Comparison of ENCODE assay signal across 8 cellular contexts in genomic region chr11:64318694-64319420, GRCh38. TPM values are rescaled to one million over a fixed set of nuclear protein-coding genes. Genes with fewer than 3 reads are reported as not detected.
DNase-seq lines count a peak whose midpoint lies in the region; ATAC-seq and TF ChIP-seq lines count a peak whose summit lies in the region.

No MANE protein-coding gene starts in this region.

- H3K27ac ChIP-seq in Peyer's patch (peak overlapping the region; percentile 94 to 99 (median 96)), esophagus squamous epithelium (peak overlapping the region; percentile 92 to 99 (median 98))

- H3K4me1 ChIP-seq in Peyer's patch (peaks cover 0 to 66% (median 4%) of the 10 kb centered on the region in 4 donors), esophagus squamous epithelium (peaks cover 39 to 87% (median 44%) of the 10 kb centered on the region in 3 donors)

- no peaks in the 10 kb centered on the region for H3K27me3 ChIP-seq in GM06990 (replicated peaks; ENCODE audit: control insufficient read depth, insufficient read depth, low read length)
- no peaks in the 10 kb centered on the region for H3K27me3 ChIP-seq in Peyer's patch
- H3K27me3 ChIP-seq in esophagus squamous epithelium: no peaks in the 10 kb centered on the region

- WGBS in esophagus squamous epithelium, 2 donors: 5 to 13% methylated on average over 11 of the region's 18 CpGs

- TF ChIP-seq CTCF in GM06990 (IDR thresholded peaks at IDR 0.05; ENCODE audit: insufficient read depth, low read length, poor library complexity, severe bottlenecking): no peak
- no peak for TF ChIP-seq CTCF in Peyer's patch (IDR thresholded peaks at IDR 0.05)
- TF ChIP-seq CTCF in esophagus squamous epithelium (IDR thresholded peaks at IDR 0.05): no peak

- H3K36me3 ChIP-seq in GM06990 (ENCODE audit: control insufficient read depth, insufficient read depth, low read length) (peaks cover 29% of the 10 kb centered on the region), Peyer's patch (peaks cover 0 to 34% (median 0%) of the 10 kb centered on the region in 3 donors), esophagus squamous epithelium (peaks cover 21 to 61% (median 28%) of the 10 kb centered on the region in 3 donors)

- intact Hi-C loops in esophagus squamous epithelium (cut with DNase I): no loop called here
- intact Hi-C loops in posterior vena cava (cut with DNase I): no loop called here

- peak overlapping the region; percentile 97 for H3K4me3 ChIP-seq in GM06990 (replicated peaks; ENCODE audit: low read depth, low read length)
- peak overlapping the region; percentile 60 to 88 (median 74) for H3K4me3 ChIP-seq in Peyer's patch
- H3K4me3 ChIP-seq in esophagus squamous epithelium: peak overlapping the region; percentile 60 to 91 (median 82)

- DNase-seq in GM06990 (ENCODE audit: extremely low read depth, insufficient read length) (no peak), Peyer's patch (no peak), esophagus squamous epithelium (lab: John Stamatoyannopoulos, UW) (no peak), posterior vena cava (ENCODE audit: low spot score) (peak; percentile 73), NCI-H2196 (lab: John Stamatoyannopoulos, UW; ENCODE audit: unreplicated experiment) (no peak), UCSD-AML1 (lab: John Stamatoyannopoulos, UW; ENCODE audit: unreplicated experiment) (no peak)

- ATAC-seq in HG02642 (IDR thresholded peaks at IDR 0.05; ENCODE audit: poor library complexity, unreplicated experiment) (no peak), GM19035 (IDR thresholded peaks at IDR 0.05; ENCODE audit: unreplicated experiment) (no peak)

- H3K9me3 ChIP-seq in Peyer's patch (no peaks in the 10 kb centered on the region), esophagus squamous epithelium (no peaks in the 10 kb centered on the region)

- TF ChIP-seq POLR2A in Peyer's patch (IDR thresholded peaks at IDR 0.05): no peak
- no peak for TF ChIP-seq POLR2A in esophagus squamous epithelium (IDR thresholded peaks at IDR 0.05)

RNA-seq across cellular contexts. Expression of gene PRDX5, which starts 0.9 kb away (rescaled TPM):
- total RNA-seq in Peyer's patch (100 to 1,000 TPM; 202 to 345 (median 268) TPM), esophagus squamous epithelium (100 to 1,000 TPM; 309 to 602 (median 476) TPM), posterior vena cava (10 to 100 TPM; 82.7 to 98.6 TPM)

RNA-seq across cellular contexts. Expression of gene TRMT112, which starts 1.5 kb away (rescaled TPM):
- total RNA-seq in Peyer's patch (100 to 1,000 TPM in 1 of 4 donors, 10 to 100 TPM in 3; 55.3 to 163 (median 63.1) TPM), esophagus squamous epithelium (100 to 1,000 TPM; 202 to 248 (median 211) TPM), posterior vena cava (100 to 1,000 TPM; 107 to 119 TPM)

RNA-seq across cellular contexts. Expression of gene ESRRA, which starts 13.5 kb away (rescaled TPM):
- total RNA-seq in Peyer's patch (100 to 1,000 TPM; 151 to 460 (median 341) TPM), esophagus squamous epithelium (100 to 1,000 TPM in 2 of 4 donors, 10 to 100 TPM in 2; 81.9 to 131 (median 99.7) TPM), posterior vena cava (10 to 100 TPM; 33.5 to 41.2 TPM)

RNA-seq across cellular contexts. Expression of gene CATSPERZ, which starts 18.7 kb away (rescaled TPM):
- 1 to 10 TPM in 1 of 4 donors, not detected in 3; 9.9 TPM for total RNA-seq in Peyer's patch
- total RNA-seq in esophagus squamous epithelium: not detected
- 1 to 10 TPM in 1 of 2 donors, not detected in 1; 1.4 TPM for total RNA-seq in posterior vena cava

RNA-seq across cellular contexts. Expression of gene CCDC88B, which starts 21.1 kb away (rescaled TPM):
- total RNA-seq in Peyer's patch (10 to 100 TPM; 31.7 to 99.0 (median 43.9) TPM), esophagus squamous epithelium (10 to 100 TPM in 3 of 4 donors, 1 to 10 TPM in 1; 7.4 to 14.9 (median 13.7) TPM), posterior vena cava (1 to 10 TPM; 7.0 to 9.5 TPM)
